In genomic region chr6:145904878-145905277, GRCh38 we compare ENCODE assay signal across 13 cellular contexts. TPM values are rescaled to one million over a fixed set of nuclear protein-coding genes. Genes with fewer than 3 reads are reported as not detected.
DNase-seq lines count a peak whose midpoint lies in the region; ATAC-seq lines count a peak whose summit lies in the region.
"Had no signal": no experiment of that assay in that cellular context is flagged by ENCODE, and none has a peak within 500 bp of the region (broad histone marks: within the 10 kb centered on the region; RNA-seq: fewer than 3 reads in every experiment).

No MANE protein-coding gene starts in this region.

- H3K4me2 ChIP-seq in GM23248 (ENCODE audit: unreplicated experiment) = no peak overlapping the region

- H3K36me3 Mint-ChIP-seq in central memory CD8-positive, alpha-beta T cell (ENCODE audit: insufficient read depth) = peaks cover 14% of the 10 kb centered on the region
- peaks cover 37% of the 10 kb centered on the region for H3K36me3 Mint-ChIP-seq in activated T-helper 2 cell treated with anti-CD3 and anti-CD28 coated beads, Interferon-gamma antibody, Interleukin-2, Interleukin-4, amounts not matched to agents 10 μg/mL and 5 μg/mL and 100 μg/mL, durations not matched to agents 14 hours and 24 hours and 36 hours (ENCODE audit: low read depth)

- peaks cover 23% of the 10 kb centered on the region for H3K36me3 ChIP-seq in GM23248 (ENCODE audit: low read depth)

- no peaks in the 10 kb centered on the region for H3K27me3 ChIP-seq in GM23248 (replicated peaks; ENCODE audit: insufficient read depth)
- H3K27me3 ChIP-seq: esophagus squamous epithelium had no signal

- H3K27ac Mint-ChIP-seq in central memory CD8-positive, alpha-beta T cell (ENCODE audit: low read depth) = peak overlapping the region; percentile 37
- no peak overlapping the region for H3K27ac Mint-ChIP-seq in activated T-helper 2 cell treated with anti-CD3 and anti-CD28 coated beads, Interferon-gamma antibody, Interleukin-2, Interleukin-4, amounts not matched to agents 10 μg/mL and 5 μg/mL and 100 μg/mL, durations not matched to agents 14 hours and 24 hours and 36 hours
- H3K27ac Mint-ChIP-seq: activated naive CD4-positive, alpha-beta T cell treated with anti-CD3 and anti-CD28 coated beads, Interleukin-2, amount 50 U/mL, for 24 hours had no signal

- ATAC-seq in GM19455 (IDR thresholded peaks at IDR 0.05; ENCODE audit: unreplicated experiment) (peak; percentile 63), HG03565 (IDR thresholded peaks at IDR 0.05; ENCODE audit: unreplicated experiment) (peak; percentile 56), HG02840 (IDR thresholded peaks at IDR 0.05; ENCODE audit: low FRiP score, unreplicated experiment) (no peak), GM19023 (IDR thresholded peaks at IDR 0.05; ENCODE audit: unreplicated experiment) (no peak)
- no peak for ATAC-seq in central memory CD8-positive, alpha-beta T cell (replicated peaks; ENCODE audit: extremely low read depth, poor library complexity, severe bottlenecking)

- H2AFZ ChIP-seq in GM23248 = no peak overlapping the region

- in situ Hi-C loops in GM23248 (cut with MboI) = no loop called here

- H3K4me3 ChIP-seq in GM23248 = no peak overlapping the region
- H3K4me3 ChIP-seq: esophagus squamous epithelium, lung had no signal

- DNase-seq in COLO668 (lab: John Stamatoyannopoulos, UW; ENCODE audit: unreplicated experiment) (peak; percentile 17), GM23248 (no peak)
- DNase-seq in central memory CD8-positive, alpha-beta T cell (ENCODE audit: low spot score in 2 of 2) = no peak
- no peak for DNase-seq in activated T-helper 2 cell treated with anti-CD3 and anti-CD28 coated beads, Interferon-gamma antibody, Interleukin-2, Interleukin-4, amounts not matched to agents 10 μg/mL and 5 μg/mL and 100 μg/mL, durations not matched to agents 14 hours and 24 hours and 36 hours (ENCODE audit: low spot score)
- DNase-seq: esophagus squamous epithelium, trophoblast cell had no signal

- no peak overlapping the region for H3K27ac ChIP-seq in GM23248
- H3K27ac ChIP-seq: C4-2B, esophagus squamous epithelium had no signal

- no peaks in the 10 kb centered on the region for H4K20me1 ChIP-seq in GM23248 (ENCODE audit: insufficient read depth)

- H3K4me3 Mint-ChIP-seq in central memory CD8-positive, alpha-beta T cell = no peak overlapping the region
- H3K4me3 Mint-ChIP-seq in activated T-helper 2 cell treated with anti-CD3 and anti-CD28 coated beads, Interferon-gamma antibody, Interleukin-2, Interleukin-4, amounts not matched to agents 10 μg/mL and 5 μg/mL and 100 μg/mL, durations not matched to agents 14 hours and 24 hours and 36 hours (ENCODE audit: low read depth) = no peak overlapping the region
- H3K4me3 Mint-ChIP-seq: activated naive CD4-positive, alpha-beta T cell treated with anti-CD3 and anti-CD28 coated beads, Interleukin-2, amount 50 U/mL, for 24 hours had no signal

- H3K4me1 Mint-ChIP-seq in central memory CD8-positive, alpha-beta T cell = peaks cover 19% of the 10 kb centered on the region
- H3K4me1 Mint-ChIP-seq in activated T-helper 2 cell treated with anti-CD3 and anti-CD28 coated beads, Interferon-gamma antibody, Interleukin-2, Interleukin-4, amounts not matched to agents 10 μg/mL and 5 μg/mL and 100 μg/mL, durations not matched to agents 14 hours and 24 hours and 36 hours (ENCODE audit: low read depth) = peaks cover 6% of the 10 kb centered on the region

- H3K27me3 Mint-ChIP-seq in central memory CD8-positive, alpha-beta T cell = no peaks in the 10 kb centered on the region
- H3K27me3 Mint-ChIP-seq in activated T-helper 2 cell treated with anti-CD3 and anti-CD28 coated beads, Interferon-gamma antibody, Interleukin-2, Interleukin-4, amounts not matched to agents 10 μg/mL and 5 μg/mL and 100 μg/mL, durations not matched to agents 14 hours and 24 hours and 36 hours (ENCODE audit: low read depth) = no peaks in the 10 kb centered on the region
- H3K27me3 Mint-ChIP-seq: activated naive CD4-positive, alpha-beta T cell treated with anti-CD3 and anti-CD28 coated beads, Interleukin-2, amount 50 U/mL, for 24 hours had no signal

- no peaks in the 10 kb centered on the region for H3K79me2 ChIP-seq in GM23248 (ENCODE audit: insufficient read depth)

- no peaks in the 10 kb centered on the region for H3K9me2 ChIP-seq in GM23248 (ENCODE audit: insufficient read depth)

- H3K4me1 ChIP-seq in GM23248 (ENCODE audit: insufficient read depth) = no peaks in the 10 kb centered on the region

- intact Hi-C loops in activated T-helper 2 cell treated with anti-CD3 and anti-CD28 coated beads, Interferon-gamma antibody, Interleukin-2, Interleukin-4, amounts not matched to agents 10 μg/mL and 5 μg/mL and 100 μg/mL, durations not matched to agents 14 hours and 24 hours and 36 hours (cut with micrococcal nuclease) = no loop called here

- H3K9me3 Mint-ChIP-seq in central memory CD8-positive, alpha-beta T cell = no peaks in the 10 kb centered on the region
- no peaks in the 10 kb centered on the region for H3K9me3 Mint-ChIP-seq in activated T-helper 2 cell treated with anti-CD3 and anti-CD28 coated beads, Interferon-gamma antibody, Interleukin-2, Interleukin-4, amounts not matched to agents 10 μg/mL and 5 μg/mL and 100 μg/mL, durations not matched to agents 14 hours and 24 hours and 36 hours
- H3K9me3 Mint-ChIP-seq: activated naive CD4-positive, alpha-beta T cell treated with anti-CD3 and anti-CD28 coated beads, Interleukin-2, amount 50 U/mL, for 24 hours had no signal

- H3F3A ChIP-seq in GM23248 (ENCODE audit: insufficient read depth) = no peaks in the 10 kb centered on the region

- WGBS in GM23248 (ENCODE audit: low coverage in 1 of 2, low lambda C conversion rate in 2 of 2, missing lambda C conversion rate in 2 of 2), 2 experiments = 96 to 97% methylated on average over 3 of the region's 3 CpGs

- no peak overlapping the region for H3K9ac ChIP-seq in GM23248

- H3K9me3 ChIP-seq in GM23248 (ENCODE audit: low read depth) = no peaks in the 10 kb centered on the region
- H3K9me3 ChIP-seq: esophagus squamous epithelium had no signal

RNA-seq across cellular contexts. Expression of gene SHPRH, which starts 59.3 kb away (rescaled TPM):
- total RNA-seq in activated T-helper 2 cell treated with anti-CD3 and anti-CD28 coated beads, Interferon-gamma antibody, Interleukin-2, Interleukin-4, amounts not matched to agents 10 μg/mL and 5 μg/mL and 100 μg/mL, durations not matched to agents 14 hours and 24 hours and 36 hours = 17.9 and 19.2 TPM in 2 replicates
- total RNA-seq in GM23248 (2014; rRNA removed; shearing (Covaris generic)) = 8.7 and 8.8 TPM in 2 replicates
- 7.7 and 7.9 TPM in 2 replicates for polyA plus RNA-seq in GM23248 (2016; fragmentation: Nextera tagmentation; extraction: Ambion mirVana)

Comparison
In these comparisons a context has a peak if more than half of its experiments do, and no peak if none do; other contexts are left out.
1. ATAC-seq: peak in GM19455 (single experiment) and HG03565 (single experiment); none in central memory CD8-positive, alpha-beta T cell (single experiment), HG02840 (single experiment) and GM19023 (single experiment).